8 cellular contexts compared by ENCODE assay signal in genomic region chr16:69132424-69133252, GRCh38. TPM values are rescaled to one million over a fixed set of nuclear protein-coding genes. Genes with fewer than 3 reads are reported as not detected.
DNase-seq lines count a peak whose midpoint lies in the region; ATAC-seq and TF ChIP-seq lines count a peak whose summit lies in the region.

A gene with protein sequence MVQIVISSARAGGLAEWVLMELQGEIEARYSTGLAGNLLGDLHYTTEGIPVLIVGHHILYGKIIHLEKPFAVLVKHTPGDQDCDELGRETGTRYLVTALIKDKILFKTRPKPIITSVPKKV (minus strand): TSS chr16:69132588. CDS start chr16:69121458, 11,130 bp downstream.
TSS of gene UTP4 (plus strand) at chr16:69132649. CDS start at chr16:69133460, 811 bp downstream.

- H3K4me3 Mint-ChIP-seq in natural killer cell treated with Interleukin-12 subunit alpha and Interleukin-12 subunit beta and Interleukin-15 and Interleukin-18, amount 100 ng/mL, for 72 hours: peak within 1 kb of the TSS; percentile 92

- H3K27me3 Mint-ChIP-seq in natural killer cell treated with Interleukin-12 subunit alpha and Interleukin-12 subunit beta and Interleukin-15 and Interleukin-18, amount 100 ng/mL, for 72 hours: no peaks in the 10 kb centered on the region

- H3K27ac Mint-ChIP-seq in natural killer cell treated with Interleukin-12 subunit alpha and Interleukin-12 subunit beta and Interleukin-15 and Interleukin-18, amount 100 ng/mL, for 72 hours: peak within 1 kb of the TSS; percentile 84 to 85

- peaks cover 32 to 41% of the 10 kb centered on the region in 2 donors for H3K4me1 Mint-ChIP-seq in natural killer cell treated with Interleukin-12 subunit alpha and Interleukin-12 subunit beta and Interleukin-15 and Interleukin-18, amount 100 ng/mL, for 72 hours (ENCODE audit: low read depth in 2 of 2)

- CTCF ChIA-PET in RWPE1 (lab: Yijun Ruan, JAX): interaction anchor here (0.6 to 1.0 kb wide), 2 partner anchors 19 to 348 kb away, joined by 3 read pairs; no protein-coding TSS in a partner anchor

- H3K27ac ChIP-seq in RWPE1: peak within 1 kb of the TSS; percentile 90

- no peaks in the 10 kb centered on the region for H3K9me3 Mint-ChIP-seq in natural killer cell treated with Interleukin-12 subunit alpha and Interleukin-12 subunit beta and Interleukin-15 and Interleukin-18, amount 100 ng/mL, for 72 hours

- peaks cover 21% of the 10 kb centered on the region for H3K36me3 Mint-ChIP-seq in natural killer cell treated with Interleukin-12 subunit alpha and Interleukin-12 subunit beta and Interleukin-15 and Interleukin-18, amount 100 ng/mL, for 72 hours

- TF ChIP-seq CTCF in RWPE1 (conservative IDR thresholded peaks at IDR 0.05; ENCODE audit: low read depth): no peak

- ATAC-seq in GM21447 (IDR thresholded peaks at IDR 0.05; ENCODE audit: unreplicated experiment): peak; percentile 86
- peak; percentile 96 to 97 for ATAC-seq in natural killer cell treated with Interleukin-12 subunit alpha and Interleukin-12 subunit beta and Interleukin-15 and Interleukin-18, amount 100 ng/mL, for 72 hours

- DNase-seq in DMS 273 treated with DMSO at 0.1 percent for 48 hours (lab: John Stamatoyannopoulos, UW) (peak; percentile 45), HuH-7 (ENCODE audit: low spot score) (peak; percentile 90), RWPE1 (ENCODE audit: low spot score) (peak; percentile 82), fibroblast of peridontal ligament (ENCODE audit: extremely low read depth) (peak; percentile 65)
- DNase-seq in activated T-helper 1 cell treated with anti-CD3 and anti-CD28 coated beads, Interleukin-2, amount 50 U/mL, for 16 hours (ENCODE audit: low read depth in 1 of 2, low spot score in 1 of 2): peak; percentile 74 to 80
- peak; percentile 91 for DNase-seq in natural killer cell treated with Interleukin-12 subunit alpha and Interleukin-12 subunit beta and Interleukin-15 and Interleukin-18, amount 100 ng/mL, for 72 hours (ENCODE audit: low spot score)
- peak; percentile 85 for DNase-seq in stimulated activated naive CD4-positive, alpha-beta T cell treated with Interleukin-2 at 50 U/mL for 16 hours (lab: John Stamatoyannopoulos, UW)

- POLR2A ChIA-PET in RWPE1 (lab: Yijun Ruan, JAX; ENCODE audit: low non-redundant PET): no interaction called here

RNA-seq across cellular contexts. Expression of the first gene that starts in this region (rescaled TPM):
- 100 to 1,000 TPM; 118 to 133 TPM for total RNA-seq in natural killer cell treated with Interleukin-12 subunit alpha and Interleukin-12 subunit beta and Interleukin-15 and Interleukin-18, amount 100 ng/mL, for 72 hours

RNA-seq across cellular contexts. Expression of gene UTP4, which starts in this region (rescaled TPM):
- total RNA-seq in natural killer cell treated with Interleukin-12 subunit alpha and Interleukin-12 subunit beta and Interleukin-15 and Interleukin-18, amount 100 ng/mL, for 72 hours: 10 to 100 TPM; 72.9 to 92.0 TPM

Comparison
In these comparisons a context has a peak if more than half of its experiments do, and no peak if none do; other contexts are left out.
1. Peak in every context shown above with its lines: DNase-seq, ATAC-seq and H3K27ac ChIP-seq.